Comparison of ENCODE assay signal across 8 cellular contexts in genomic region chr2:112481050-112481527, GRCh38. TPM values are rescaled to one million over a fixed set of nuclear protein-coding genes. Genes with fewer than 3 reads are reported as not detected.
DNase-seq lines count a peak whose midpoint lies in the region; ATAC-seq and TF ChIP-seq lines count a peak whose summit lies in the region.

No MANE protein-coding gene starts in this region.

- H3K36me3 Mint-ChIP-seq in activated naive CD8-positive, alpha-beta T cell treated with anti-CD3 and anti-CD28 coated beads, Interleukin-2, amount 50 U/mL, for 24 hours (ENCODE audit: low read depth): peaks cover 16% of the 10 kb centered on the region

- peak overlapping the region; percentile 68 for H3K4me2 ChIP-seq in SU-DHL-6 (ENCODE audit: low read depth, low read length, poor library complexity, severe bottlenecking)

- no peaks in the 10 kb centered on the region for H4K20me1 ChIP-seq in SU-DHL-6 (ENCODE audit: low read depth, low read length)

- peaks cover 30% of the 10 kb centered on the region for H3K4me1 Mint-ChIP-seq in activated naive CD8-positive, alpha-beta T cell treated with anti-CD3 and anti-CD28 coated beads, Interleukin-2, amount 50 U/mL, for 24 hours

- H3K27me3 Mint-ChIP-seq in activated naive CD8-positive, alpha-beta T cell treated with anti-CD3 and anti-CD28 coated beads, Interleukin-2, amount 50 U/mL, for 24 hours: no peaks in the 10 kb centered on the region

- 0 to 1% methylated on average over 19 of the region's 19 CpGs for WGBS in heart right ventricle, 2 donors
- 1 to 3% methylated on average over 10 to 18 of the region's 19 CpGs for WGBS in upper lobe of left lung, 2 donors

- no peaks in the 10 kb centered on the region for H3F3A ChIP-seq in SU-DHL-6 (ENCODE audit: insufficient read depth)

- H3K27ac ChIP-seq in SU-DHL-6 (ENCODE audit: low read depth, low read length) (peak overlapping the region; percentile 78), heart right ventricle (peak overlapping the region; percentile 57 to 92 (median 90)), upper lobe of left lung (peak overlapping the region; percentile 77 to 93 (median 82))

- intact Hi-C loops in heart right ventricle (cut with DNase I) (loop anchor here in 9 of 10 donors (2.0 to 10.0 kb wide), 8 partner anchors 54 to 224 kb away; partner anchors contain the start of genes CHCHD5 (in 6 of the 9), POLR1B (in 5 of the 9) and ZC3H8 (in 1 of the 9)), posterior vena cava (cut with DNase I) (loop anchor here in 1 of 2 donors (10.0 kb wide), 1 partner anchor 94 kb away; no protein-coding TSS in a partner anchor)

- peak; percentile 50 for ATAC-seq in HG02571 (IDR thresholded peaks at IDR 0.05; ENCODE audit: unreplicated experiment)
- ATAC-seq in activated naive CD8-positive, alpha-beta T cell treated with anti-CD3 and anti-CD28 coated beads, Interleukin-2, amount 50 U/mL, for 24 hours: peak; percentile 89
- ATAC-seq in heart right ventricle: peak; percentile 85 to 97 (median 90)
- peak; percentile 92 to 95 for ATAC-seq in upper lobe of left lung (ENCODE audit: low FRiP score in 2 of 2)

- TF ChIP-seq EP300 in upper lobe of left lung (IDR thresholded peaks at IDR 0.05): no peak

- peak; percentile 95 for TF ChIP-seq CTCF in GM10248 (IDR thresholded peaks at IDR 0.05; ENCODE audit: control extremely low read depth, extremely low read depth, low read depth, missing control alignments)
- peak; percentile 88 for TF ChIP-seq CTCF in NB4 (IDR thresholded peaks at IDR 0.05; ENCODE audit: low read depth, low read length)
- TF ChIP-seq CTCF in SU-DHL-6 (IDR thresholded peaks at IDR 0.05; ENCODE audit: insufficient read depth, low read length, poor library complexity, severe bottlenecking): peak; percentile 72
- peak; percentile 64 to 93 (median 83) for TF ChIP-seq CTCF in heart right ventricle (IDR thresholded peaks at IDR 0.05)
- peak; percentile 68 to 83 (median 82) for TF ChIP-seq CTCF in upper lobe of left lung (IDR thresholded peaks at IDR 0.05)

- peak overlapping the region; percentile 79 for H2AFZ ChIP-seq in SU-DHL-6 (ENCODE audit: low read depth, low read length, severe bottlenecking)

- POLR2A ChIA-PET in GM10248 (lab: Yijun Ruan, JAX): no interaction called here

- H3K9me3 ChIP-seq in SU-DHL-6 (ENCODE audit: insufficient read depth, low read length): no peaks in the 10 kb centered on the region
- no peaks in the 10 kb centered on the region for H3K9me3 ChIP-seq in heart right ventricle
- H3K9me3 ChIP-seq in upper lobe of left lung: no peaks in the 10 kb centered on the region

- H3K4me1 ChIP-seq in heart right ventricle (peaks cover 9 to 33% (median 24%) of the 10 kb centered on the region in 9 donors), upper lobe of left lung (peaks cover 17 to 41% (median 26%) of the 10 kb centered on the region in 4 donors)

- no peaks in the 10 kb centered on the region for H3K9me3 Mint-ChIP-seq in activated naive CD8-positive, alpha-beta T cell treated with anti-CD3 and anti-CD28 coated beads, Interleukin-2, amount 50 U/mL, for 24 hours

- peak overlapping the region; percentile 67 for H3K9ac ChIP-seq in SU-DHL-6 (ENCODE audit: low read length)

- peak overlapping the region; percentile 77 for H3K4me3 ChIP-seq in NB4 (ENCODE audit: low read depth, low read length)
- H3K4me3 ChIP-seq in SU-DHL-6 (ENCODE audit: insufficient read depth, low read length, poor library complexity, severe bottlenecking): peak overlapping the region; percentile 71
- peak overlapping the region; percentile 54 to 94 (median 84) for H3K4me3 ChIP-seq in heart right ventricle
- peak overlapping the region; percentile 62 to 92 (median 88) for H3K4me3 ChIP-seq in upper lobe of left lung

- TF ChIP-seq POLR2A in NB4 (IDR thresholded peaks at IDR 0.05; ENCODE audit: extremely low read depth, insufficient read length) (peak; percentile 37), upper lobe of left lung (IDR thresholded peaks at IDR 0.05) (no peak)

- peaks cover 38% of the 10 kb centered on the region for H3K79me2 ChIP-seq in SU-DHL-6 (ENCODE audit: insufficient read depth, low read length)

- H3K27me3 ChIP-seq in SU-DHL-6 (ENCODE audit: low read length) (no peaks in the 10 kb centered on the region), heart right ventricle (no peaks in the 10 kb centered on the region), upper lobe of left lung (no peaks in the 10 kb centered on the region)

- DNase-seq in GM10248 (ENCODE audit: extremely low spot score) (peak; percentile 89), NB4 (ENCODE audit: low read depth) (peak; percentile 93), heart right ventricle (peak; percentile 81 to 83), posterior vena cava (ENCODE audit: low spot score) (peak; percentile 92), upper lobe of left lung (peak; percentile 89 to 93)
- peak; percentile 86 for DNase-seq in activated naive CD8-positive, alpha-beta T cell treated with anti-CD3 and anti-CD28 coated beads, Interleukin-2, amount 50 U/mL, for 24 hours

- peak overlapping the region; percentile 87 for H3K4me3 Mint-ChIP-seq in activated naive CD8-positive, alpha-beta T cell treated with anti-CD3 and anti-CD28 coated beads, Interleukin-2, amount 50 U/mL, for 24 hours

- CTCF ChIA-PET in GM10248 (lab: Yijun Ruan, JAX): interaction anchor here (0.8 to 2.7 kb wide), 17 partner anchors 8 to 431 kb away, joined by 3 to 16 read pairs (median 4); partner anchors contain the start of gene CHCHD5

- peak overlapping the region; percentile 84 for H3K27ac Mint-ChIP-seq in activated naive CD8-positive, alpha-beta T cell treated with anti-CD3 and anti-CD28 coated beads, Interleukin-2, amount 50 U/mL, for 24 hours

- H3K9me2 ChIP-seq in SU-DHL-6 (replicated peaks; ENCODE audit: insufficient read depth, low read length): no peaks in the 10 kb centered on the region

- no peaks in the 10 kb centered on the region; the same call in 1 of the 2 replicates for H3K36me3 ChIP-seq in SU-DHL-6 (ENCODE audit: low read length)
- peaks cover 0 to 10% (median 0%) of the 10 kb centered on the region in 9 donors for H3K36me3 ChIP-seq in heart right ventricle
- no peaks in the 10 kb centered on the region for H3K36me3 ChIP-seq in upper lobe of left lung

RNA-seq across cellular contexts. Expression of gene TTL, which starts 0.9 kb away (rescaled TPM):
- total RNA-seq in heart right ventricle: 10 to 100 TPM; 38.2 to 54.5 (median 48.9) TPM
- polyA plus RNA-seq in heart right ventricle: 10 to 100 TPM; 12.9 to 16.9 TPM
- 10 to 100 TPM; 33.5 to 42.3 TPM for total RNA-seq in posterior vena cava
- total RNA-seq in upper lobe of left lung: 10 to 100 TPM; 11.5 to 45.4 (median 27.8) TPM

RNA-seq across cellular contexts. Expression of gene RGPD8, which starts 47.6 kb away (rescaled TPM):
- 1 to 10 TPM; 4.1 to 9.1 (median 7.6) TPM for total RNA-seq in heart right ventricle
- polyA plus RNA-seq in heart right ventricle: 1 to 10 TPM in 1 of 2 donors, under 1 TPM in 1; 0.84 to 1.2 TPM
- total RNA-seq in posterior vena cava: 10 to 100 TPM; 14.9 to 24.3 TPM
- 10 to 100 TPM in 5 of 6 donors, 1 to 10 TPM in 1; 9.2 to 59.7 (median 20.4) TPM for total RNA-seq in upper lobe of left lung

Comparison
In these comparisons a context has a peak if more than half of its experiments do, and no peak if none do; other contexts are left out.
1. Peak in every context shown above with its lines: DNase-seq, ATAC-seq, H3K4me3 ChIP-seq and H3K27ac ChIP-seq.